8 cellular contexts compared by ENCODE assay signal in genomic region chr1:226662704-226663326, GRCh38.
A peak's percentile ranks its signal among the peaks of the same experiment; 100 is the strongest.
DNase-seq lines count a peak whose midpoint lies in the region; ATAC-seq and TF ChIP-seq lines count a peak whose summit lies in the region.

No MANE protein-coding gene starts in this region.

- H3K4me2 ChIP-seq in HCT116 (ENCODE audit: low read length) = peak overlapping the region; percentile 77

- TF ChIP-seq CTCF in HCT116 (IDR thresholded peaks at IDR 0.05 in 2 of 3, conservative IDR thresholded peaks at IDR 0.05 in 1 of 3; ENCODE audit: borderline replicate concordance in 1 of 3, insufficient read depth in 1 of 3, low read depth in 2 of 3, low read length in 2 of 3) (no peak), NB4 (IDR thresholded peaks at IDR 0.05; ENCODE audit: low read depth, low read length) (no peak)

- peaks cover 16 to 24% of the 10 kb centered on the region in 2 experiments for H3K4me1 ChIP-seq in HCT116 (ENCODE audit: control insufficient read depth in 1 of 2, insufficient read depth in 2 of 2, low read length in 2 of 2)
- H3K4me1 ChIP-seq in duodenal mucosa (ENCODE audit: control insufficient read depth in 1 of 2, insufficient read depth in 2 of 2, low read length in 2 of 2) = peaks cover 46 to 57% of the 10 kb centered on the region in 2 donors
- H3K4me1 ChIP-seq in mucosa of rectum (ENCODE audit: control insufficient read depth in 2 of 2, insufficient read depth in 2 of 2, low read length in 2 of 2) = peaks cover 25 to 56% of the 10 kb centered on the region in 2 donors

- H3K79me2 ChIP-seq in HCT116 (ENCODE audit: insufficient read depth, low read length) = no peaks in the 10 kb centered on the region

- no peaks in the 10 kb centered on the region for H3K36me3 ChIP-seq in HCT116 (ENCODE audit: control insufficient read depth in 1 of 2, insufficient read depth in 2 of 2, low read length in 2 of 2)
- H3K36me3 ChIP-seq in duodenal mucosa (ENCODE audit: control insufficient read depth in 1 of 2, insufficient read depth in 2 of 2, low read length in 2 of 2) = no peaks in the 10 kb centered on the region
- no peaks in the 10 kb centered on the region for H3K36me3 ChIP-seq in mucosa of rectum (ENCODE audit: control insufficient read depth in 2 of 2, insufficient read depth in 2 of 2, low read length in 2 of 2)

- peaks cover 10% of the 10 kb centered on the region for H3K36me3 Mint-ChIP-seq in activated CD4-positive, alpha-beta memory T cell treated with anti-CD3 and anti-CD28 coated beads for 36 hours
- peaks cover 27% of the 10 kb centered on the region for H3K36me3 Mint-ChIP-seq in stimulated activated effector memory CD8-positive, alpha-beta T cell treated with anti-CD3 and anti-CD28 coated beads, Interleukin-12 subunit alpha, Interleukin-12 subunit beta, amount 100 ng/mL, for 72 hours

- no peak overlapping the region for H3K9ac ChIP-seq in HCT116 (ENCODE audit: low read length)
- H3K9ac ChIP-seq in duodenal mucosa (ENCODE audit: low read depth in 1 of 2, low read length in 2 of 2) = peak overlapping the region; percentile 51 to 57
- H3K9ac ChIP-seq in mucosa of rectum (ENCODE audit: low read depth in 1 of 2, low read length in 2 of 2) = peak overlapping the region; percentile 16 to 35

- H3K9me3 ChIP-seq in HCT116 (ENCODE audit: control insufficient read depth in 1 of 2, insufficient read depth in 1 of 2, low read depth in 1 of 2, low read length in 2 of 2) (no peaks in the 10 kb centered on the region), duodenal mucosa (ENCODE audit: control insufficient read depth in 1 of 2, low read length in 2 of 2) (no peaks in the 10 kb centered on the region), mucosa of rectum (ENCODE audit: control insufficient read depth in 2 of 2, low read length in 2 of 2) (no peaks in the 10 kb centered on the region)

- H3K4me3 Mint-ChIP-seq in activated CD4-positive, alpha-beta memory T cell treated with anti-CD3 and anti-CD28 coated beads for 36 hours = peak overlapping the region; percentile 58
- H3K4me3 Mint-ChIP-seq in stimulated activated effector memory CD8-positive, alpha-beta T cell treated with anti-CD3 and anti-CD28 coated beads, Interleukin-12 subunit alpha, Interleukin-12 subunit beta, amount 100 ng/mL, for 72 hours = peak overlapping the region; percentile 67

- H3K4me1 Mint-ChIP-seq in activated CD4-positive, alpha-beta memory T cell treated with anti-CD3 and anti-CD28 coated beads for 36 hours (ENCODE audit: low read depth) = peaks cover 90% of the 10 kb centered on the region
- H3K4me1 Mint-ChIP-seq in stimulated activated effector memory CD8-positive, alpha-beta T cell treated with anti-CD3 and anti-CD28 coated beads, Interleukin-12 subunit alpha, Interleukin-12 subunit beta, amount 100 ng/mL, for 72 hours = peaks cover 92% of the 10 kb centered on the region

- TF ChIP-seq POLR2A in HCT116 (IDR thresholded peaks at IDR 0.05; ENCODE audit: borderline replicate concordance, extremely low read depth, insufficient read depth, insufficient read length) = no peak
- no peak for TF ChIP-seq POLR2A in NB4 (IDR thresholded peaks at IDR 0.05; ENCODE audit: extremely low read depth, insufficient read length)

- intact Hi-C loops in HCT116 (cut with micrococcal nuclease) = no loop called here
- intact Hi-C loops in activated CD4-positive, alpha-beta memory T cell treated with anti-CD3 and anti-CD28 coated beads for 36 hours (cut with micrococcal nuclease) = loop anchor here (1.0 to 2.0 kb wide), 8 partner anchors 10 to 76 kb away; partner anchors contain the start of gene ITPKB

- DNase-seq in GM04504 (ENCODE audit: low read depth) = peak; percentile 88
- DNase-seq in HCT116 (ENCODE audit: low read depth, low spot score) = peak; percentile 46
- DNase-seq in NB4 (ENCODE audit: low read depth) = peak; percentile 88
- DNase-seq in activated CD4-positive, alpha-beta memory T cell treated with anti-CD3 and anti-CD28 coated beads for 36 hours = peak; percentile 94
- DNase-seq in stimulated activated effector memory CD8-positive, alpha-beta T cell treated with anti-CD3 and anti-CD28 coated beads, Interleukin-12 subunit alpha, Interleukin-12 subunit beta, amount 100 ng/mL, for 72 hours (ENCODE audit: low spot score in 2 of 2) = peak; percentile 65 to 92
- no peak for DNase-seq in DMS79 (lab: John Stamatoyannopoulos, UW)

- CTCF ChIA-PET in HCT116 (lab: Charles Lee) = interaction anchor here (0.6 kb wide), 1 partner anchor 787 kb away, joined by 4 read pairs; no protein-coding TSS in a partner anchor
- CTCF ChIA-PET in activated CD4-positive, alpha-beta memory T cell treated with anti-CD3 and anti-CD28 coated beads for 36 hours (lab: Charles Lee) = interaction anchor here (0.7 to 5.0 kb wide), 10 partner anchors 9 to 49 kb away, joined by 3 to 43 read pairs (median 6); no protein-coding TSS in a partner anchor

- H4K20me1 ChIP-seq in HCT116 (ENCODE audit: insufficient read depth) = no peaks in the 10 kb centered on the region

- 0 out of 2 replicates have a peak, but pooled peaks have one; percentile 8 for TF ChIP-seq RAD21 in HCT116 (IDR thresholded peaks at IDR 0.05; ENCODE audit: low read depth)

- H3K4me3 ChIP-seq in HCT116 (replicated peaks in 1 of 2; ENCODE audit: low read depth in 1 of 2, low read length in 2 of 2) (peak overlapping the region; percentile 8 to 36), NB4 (ENCODE audit: low read depth, low read length) (no peak overlapping the region), duodenal mucosa (ENCODE audit: low read depth in 1 of 2, low read length in 2 of 2) (peak overlapping the region in 1 of 2 donors; percentile 25), mucosa of rectum (ENCODE audit: low read length in 2 of 2) (no peak overlapping the region)

- H3K27me3 ChIP-seq in HCT116 (ENCODE audit: insufficient read depth, low read length) (no peaks in the 10 kb centered on the region), duodenal mucosa (ENCODE audit: control insufficient read depth in 1 of 2, insufficient read depth in 2 of 2, low read length in 2 of 2) (no peaks in the 10 kb centered on the region), mucosa of rectum (ENCODE audit: control insufficient read depth in 2 of 2, insufficient read depth in 2 of 2, low read length in 2 of 2) (no peaks in the 10 kb centered on the region)

- H2AFZ ChIP-seq in HCT116 (ENCODE audit: low read depth, low read length, poor library complexity, severe bottlenecking) = no peak overlapping the region

- POLR2A ChIA-PET in HCT116 (lab: Charles Lee) = interaction anchor here (0.8 kb wide), 1 partner anchor 152 kb away, joined by 4 read pairs; no protein-coding TSS in a partner anchor
- POLR2A ChIA-PET in activated CD4-positive, alpha-beta memory T cell treated with anti-CD3 and anti-CD28 coated beads for 36 hours (lab: Charles Lee) = interaction anchor here (0.9 to 3.3 kb wide), 16 partner anchors 9 to 165 kb away, joined by 3 to 18 read pairs (median 4); partner anchors contain the start of gene ITPKB

- H3K9me2 ChIP-seq in HCT116 (ENCODE audit: insufficient read depth) = no peaks in the 10 kb centered on the region

- H3K27me3 Mint-ChIP-seq in activated CD4-positive, alpha-beta memory T cell treated with anti-CD3 and anti-CD28 coated beads for 36 hours = no peaks in the 10 kb centered on the region

- H3K27ac ChIP-seq in HCT116 (ENCODE audit: low read depth, low read length) (no peak overlapping the region; the same call in 1 of the 2 replicates), duodenal mucosa (ENCODE audit: low read depth, low read length) (peak overlapping the region; percentile 87), mucosa of rectum (ENCODE audit: low read depth in 2 of 2, low read length in 2 of 2) (peak overlapping the region; percentile 63 to 67)

- no TSS peak for BruUV-seq in HCT116 (replicated peaks; lab: Mats Ljungman, UMichigan)

- no peak overlapping the region for H3K27ac Mint-ChIP-seq in activated CD4-positive, alpha-beta memory T cell treated with anti-CD3 and anti-CD28 coated beads for 36 hours
- peak overlapping the region; percentile 92 for H3K27ac Mint-ChIP-seq in stimulated activated effector memory CD8-positive, alpha-beta T cell treated with anti-CD3 and anti-CD28 coated beads, Interleukin-12 subunit alpha, Interleukin-12 subunit beta, amount 100 ng/mL, for 72 hours

- no peaks in the 10 kb centered on the region for H3K9me3 Mint-ChIP-seq in activated CD4-positive, alpha-beta memory T cell treated with anti-CD3 and anti-CD28 coated beads for 36 hours
- no peaks in the 10 kb centered on the region for H3K9me3 Mint-ChIP-seq in stimulated activated effector memory CD8-positive, alpha-beta T cell treated with anti-CD3 and anti-CD28 coated beads, Interleukin-12 subunit alpha, Interleukin-12 subunit beta, amount 100 ng/mL, for 72 hours

- RAD21 ChIA-PET in HCT116 (lab: Charles Lee; ENCODE audit: low non-redundant PET in 1 of 2, low total read pairs in 2 of 2, uncharacterized antibody in 2 of 2, unreplicated experiment in 2 of 2) = no interaction called here

- ATAC-seq in HCT116 = peak; percentile 95
- ATAC-seq in stimulated activated effector memory CD8-positive, alpha-beta T cell treated with anti-CD3 and anti-CD28 coated beads, Interleukin-12 subunit alpha, Interleukin-12 subunit beta, amount 100 ng/mL, for 72 hours = peak; percentile 97

TF ChIP-seq in HCT116, 20 proteins besides CTCF, POLR2A, EP300 and RAD21 (continues in another document):
- TF ChIP-seq EZH2 (IDR thresholded peaks at IDR 0.05) (no peak), EZH2phosphoT487 (IDR thresholded peaks at IDR 0.05; ENCODE audit: borderline replicate concordance) (no peak), CEBPB (IDR thresholded peaks at IDR 0.05; ENCODE audit: low read depth) (no peak), SIN3A (IDR thresholded peaks at IDR 0.05; ENCODE audit: low read depth) (no peak), ELF1 (IDR thresholded peaks at IDR 0.05; ENCODE audit: borderline replicate concordance, low read depth) (no peak), SRF (IDR thresholded peaks at IDR 0.05; ENCODE audit: low read depth) (no peak), JUND (IDR thresholded peaks at IDR 0.05) (peak; percentile 71; the same call in 1 of the 2 replicates), POLR2AphosphoS5 (IDR thresholded peaks at IDR 0.05; ENCODE audit: low read depth, low read length) (no peak), ZFX (IDR thresholded peaks at IDR 0.05) (no peak), YY1 (IDR thresholded peaks at IDR 0.05; ENCODE audit: extremely low read depth, insufficient replicate concordance, low read depth, low read length) (no peak)
- TF ChIP-seq, protein P1, sequence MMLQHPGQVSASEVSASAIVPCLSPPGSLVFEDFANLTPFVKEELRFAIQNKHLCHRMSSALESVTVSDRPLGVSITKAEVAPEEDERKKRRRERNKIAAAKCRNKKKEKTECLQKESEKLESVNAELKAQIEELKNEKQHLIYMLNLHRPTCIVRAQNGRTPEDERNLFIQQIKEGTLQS (IDR thresholded peaks at IDR 0.05) = no peak

Comparison
In these comparisons a context has a peak if more than half of its experiments do, and no peak if none do; other contexts are left out.
1. H3K4me3 ChIP-seq: peak in HCT116 (2 of 2); none in NB4 (single experiment) and mucosa of rectum (0 of 2).